In the genomic region with DNA sequence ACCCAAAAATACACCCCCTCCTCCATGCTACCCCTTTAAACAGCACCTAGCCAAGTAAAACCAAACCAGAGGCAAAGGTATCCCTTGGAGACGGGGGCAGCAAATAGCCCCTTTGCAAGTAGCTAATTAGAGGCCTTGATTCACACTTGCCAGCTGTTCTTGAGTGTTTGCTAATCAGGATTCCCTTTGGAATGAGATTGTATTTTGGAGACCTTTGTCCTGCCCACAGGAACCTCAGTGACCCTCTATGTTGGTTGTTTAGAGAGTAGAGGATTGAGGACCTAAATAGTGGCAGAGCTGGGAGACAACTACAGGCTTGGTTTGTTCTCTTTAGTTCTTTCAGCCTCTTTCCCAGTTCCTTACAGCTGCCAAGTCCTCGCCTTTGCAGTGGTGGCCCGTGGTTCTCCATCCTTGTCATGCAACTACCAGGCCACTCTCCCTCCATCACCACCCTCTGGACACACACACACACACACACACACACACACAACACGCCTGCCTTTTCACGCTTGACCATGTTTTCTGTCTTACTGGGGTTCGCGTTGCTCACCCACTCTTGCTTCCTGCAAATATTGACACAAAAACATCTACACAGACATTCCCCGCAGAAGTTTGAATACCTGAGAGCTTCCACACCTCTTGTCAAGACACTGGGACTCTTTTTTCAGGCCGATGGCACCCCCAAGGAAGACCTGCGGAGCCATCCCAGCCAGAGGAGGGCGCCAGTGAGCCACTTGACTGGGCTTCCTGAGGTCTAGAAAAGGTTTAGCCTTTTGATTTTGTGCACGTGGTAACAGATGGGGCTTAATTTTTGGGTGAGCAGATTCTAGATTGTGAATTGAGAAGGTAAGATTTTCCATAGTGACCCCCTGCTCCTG, we compare ENCODE assay signal across 8 cellular contexts.
DNase-seq lines count a peak whose midpoint lies in the region; ATAC-seq, FAIRE-seq and TF ChIP-seq lines count a peak whose summit lies in the region.

No MANE protein-coding gene starts in this region.

- no peak overlapping the region for H3K4me3 ChIP-seq in brain microvascular endothelial cell (ENCODE audit: low read depth, low read length)
- no peak overlapping the region for H3K4me3 ChIP-seq in lower leg skin (ENCODE audit: low read depth, poor library complexity, severe bottlenecking)
- no peak overlapping the region for H3K4me3 ChIP-seq in gastroesophageal sphincter

- WGBS in lower leg skin, 2 donors, result 74% methylated on average over 12 of the region's 12 CpGs
- 58 to 67% methylated on average over 1 to 6 of the region's 12 CpGs for WGBS in gastroesophageal sphincter (ENCODE audit: low coverage in 1 of 2), 2 donors

- no peaks in the 10 kb centered on the region for H3K9me3 ChIP-seq in gastroesophageal sphincter

- FAIRE-seq in HTR-8/SVneo (lab: Jason Lieb, UNC), result no peak

- no peaks in the 10 kb centered on the region for H3K36me3 ChIP-seq in brain microvascular endothelial cell (replicated peaks)
- peaks cover 0 to 32% of the 10 kb centered on the region in 2 donors for H3K36me3 ChIP-seq in gastroesophageal sphincter

- TF ChIP-seq EP300 in gastroesophageal sphincter (IDR thresholded peaks at IDR 0.05), result no peak

- H3K27ac ChIP-seq in brain microvascular endothelial cell, result no peak overlapping the region
- H3K27ac ChIP-seq in gastroesophageal sphincter, result no peak overlapping the region

- ATAC-seq in GM18520 (IDR thresholded peaks at IDR 0.05; ENCODE audit: unreplicated experiment) (peak; percentile 45), gastroesophageal sphincter (no peak)

- DNase-seq in 8988T (peak; percentile 75), HTR-8/SVneo (ENCODE audit: insufficient read length, low spot score) (peak; percentile 28), UCSD-AML1 (lab: John Stamatoyannopoulos, UW; ENCODE audit: unreplicated experiment) (peak; percentile 70), brain microvascular endothelial cell (peak; percentile 29), lower leg skin (ENCODE audit: low spot score in 2 of 2) (peak; percentile 14 to 91)
- peak; percentile 64 to 87 for DNase-seq in stimulated activated CD8-positive, alpha-beta memory T cell treated with anti-CD3 and anti-CD28 coated beads, Interleukin-4, amount 100 ng/mL, for 4 hours (ENCODE audit: low read depth in 2 of 2, low spot score in 1 of 2)

- H3K27me3 ChIP-seq in brain microvascular endothelial cell (replicated peaks) (no peaks in the 10 kb centered on the region), gastroesophageal sphincter (no peaks in the 10 kb centered on the region)

- H3K4me1 ChIP-seq in gastroesophageal sphincter, result no peaks in the 10 kb centered on the region

- in situ Hi-C loops in brain microvascular endothelial cell (cut with HindIII; ENCODE audit: low pct_ligation_motif_present, low sequenced_read_pairs), result no loop called here

- no peak for TF ChIP-seq POLR2A in lower leg skin (IDR thresholded peaks at IDR 0.05)
- TF ChIP-seq POLR2A in gastroesophageal sphincter (IDR thresholded peaks at IDR 0.05), result no peak

- peak; percentile 83 for TF ChIP-seq CTCF in brain microvascular endothelial cell (IDR thresholded peaks at IDR 0.05; ENCODE audit: low read depth, low read length, missing control alignments)
- no peak for TF ChIP-seq CTCF in lower leg skin (IDR thresholded peaks at IDR 0.05)
- TF ChIP-seq CTCF in gastroesophageal sphincter (IDR thresholded peaks at IDR 0.05), result peak in 2 of 4 experiments; percentile 30 to 43

- intact Hi-C loops in lower leg skin (cut with DNase I; ENCODE audit: low total_unique reads), result no loop called here
